ENCODE assay signal across 1 cellular context in genomic region chr4:169663894-169664293, GRCh38.
A peak's percentile ranks its signal among the peaks of the same experiment; 100 is the strongest.
TF ChIP-seq lines count a peak whose summit lies in the region.

No MANE protein-coding gene starts in this region.

TF ChIP-seq in K562, 482 proteins besides CTCF, POLR2A, EP300 and RAD21:
- TF ChIP-seq ZNF592 (IDR thresholded peaks at IDR 0.05) (0 out of 2 replicates have a peak, but pooled peaks have one; percentile 29), ZNF76 (CRISPR knock-in tag; IDR thresholded peaks at IDR 0.05; ENCODE audit: borderline replicate concordance) (no peak), MLLT1 (IDR thresholded peaks at IDR 0.05) (peak in 1 of 2 experiments; percentile 39; a peak in 1 of 4 replicates)
